In the genomic region with DNA sequence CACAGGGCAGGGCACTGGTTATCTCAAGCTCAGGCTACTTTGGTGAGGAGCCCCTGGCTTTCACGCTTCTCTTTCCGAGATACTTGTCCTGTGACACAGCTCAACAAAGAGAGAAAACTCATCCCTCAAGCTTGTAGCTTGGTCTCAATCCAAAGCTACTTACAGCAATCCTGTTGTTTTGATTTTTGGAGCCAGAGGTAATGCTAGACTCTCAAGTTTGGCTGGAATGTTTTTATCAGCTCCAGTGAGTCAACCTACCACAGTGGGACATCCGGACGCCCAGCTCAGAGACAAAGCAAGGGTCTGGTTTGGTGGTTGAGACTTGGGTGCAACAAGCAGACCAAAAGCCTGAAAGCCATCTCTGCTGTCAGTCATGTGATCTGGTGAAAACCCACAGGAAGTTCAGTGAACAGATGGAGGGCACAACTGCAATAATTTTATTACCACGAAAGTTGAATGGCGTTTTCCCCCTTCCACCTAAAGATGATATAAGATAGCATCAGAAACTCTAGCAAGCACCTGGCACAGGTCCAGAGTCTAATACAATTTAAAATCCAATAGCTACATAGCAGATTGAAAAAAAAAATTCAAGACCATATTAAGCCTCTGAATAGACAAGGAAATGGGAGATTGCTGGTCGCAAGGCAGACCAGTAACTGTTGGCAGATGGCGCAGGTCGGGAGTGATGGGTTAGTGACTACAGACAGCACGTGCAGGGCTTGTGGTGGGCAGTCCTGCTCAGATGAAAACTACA, we compare ENCODE assay signal across 8 cellular contexts.
DNase-seq lines count a peak whose midpoint lies in the region; ATAC-seq and TF ChIP-seq lines count a peak whose summit lies in the region.

No MANE protein-coding gene starts in this region.

- 61 to 72% (median 67%) methylated on average over 10 of the region's 10 CpGs for WGBS in heart left ventricle, 4 donors

- H3K27me3 ChIP-seq in heart left ventricle: no peaks in the 10 kb centered on the region
- no peaks in the 10 kb centered on the region for H3K27me3 ChIP-seq in left ventricle myocardium inferior (ENCODE audit: low read depth)
- no peaks in the 10 kb centered on the region for H3K27me3 ChIP-seq in uterus

- H3K27ac Mint-ChIP-seq in T-cell: peak overlapping the region; percentile 25 to 32

- intact Hi-C loops in heart left ventricle (cut with DNase I) (no loop called here), left ventricle myocardium inferior (cut with micrococcal nuclease) (no loop called here), uterus (cut with DNase I; ENCODE audit: low total_unique reads) (no loop called here)

- peak overlapping the region; percentile 28 to 68 (median 46) for H3K4me3 Mint-ChIP-seq in T-cell

- H3K36me3 ChIP-seq in heart left ventricle (no peaks in the 10 kb centered on the region), left ventricle myocardium inferior (no peaks in the 10 kb centered on the region), uterus (no peaks in the 10 kb centered on the region)

- POLR2A ChIA-PET in T-cell (lab: Charles Lee): no interaction called here

- peaks cover 33 to 48% (median 40%) of the 10 kb centered on the region in 3 donors for H3K4me1 Mint-ChIP-seq in T-cell

- no peaks in the 10 kb centered on the region for H3K9me3 Mint-ChIP-seq in T-cell

- H3K27ac ChIP-seq in heart left ventricle (peak overlapping the region in 3 of 12 donors; percentile 11 to 47 (median 40)), left ventricle myocardium inferior (replicated peaks) (no peak overlapping the region), uterus (peak overlapping the region; percentile 69 to 77)

- H3K4me3 ChIP-seq in heart left ventricle (no peak overlapping the region), left ventricle myocardium inferior (no peak overlapping the region), uterus (no peak overlapping the region)

- H3K9me3 ChIP-seq in heart left ventricle (no peaks in the 10 kb centered on the region), left ventricle myocardium inferior (replicated peaks) (no peaks in the 10 kb centered on the region), uterus (no peaks in the 10 kb centered on the region)

- no peaks in the 10 kb centered on the region for H3K27me3 Mint-ChIP-seq in T-cell

- H3K36me3 Mint-ChIP-seq in T-cell: peaks cover 17% of the 10 kb centered on the region

- TF ChIP-seq CTCF in heart left ventricle (IDR thresholded peaks at IDR 0.05): no peak
- TF ChIP-seq CTCF in left ventricle myocardium inferior (IDR thresholded peaks at IDR 0.05; ENCODE audit: borderline replicate concordance): no peak
- no peak for TF ChIP-seq CTCF in uterus (IDR thresholded peaks at IDR 0.05)

- no peak for DNase-seq in heart left ventricle
- DNase-seq in left ventricle myocardium inferior: no peak
- DNase-seq in T-cell: peak in 20 of 34 experiments; percentile 5 to 48 (median 21)
- DNase-seq in glomerular visceral epithelial cell (ENCODE audit: extremely low spot score): peak; percentile 83
- peak in 1 of 2 donors; percentile 44 for DNase-seq in uterus
- no peak for DNase-seq in NCI-H526 (lab: John Stamatoyannopoulos, UW)

- no peak for TF ChIP-seq POLR2A in heart left ventricle (IDR thresholded peaks at IDR 0.05)
- TF ChIP-seq POLR2A in uterus (IDR thresholded peaks at IDR 0.05): no peak

- H3K4me1 ChIP-seq in heart left ventricle (peaks cover 0 to 34% (median 15%) of the 10 kb centered on the region in 12 donors), left ventricle myocardium inferior (peaks cover 23% of the 10 kb centered on the region), uterus (no peaks in the 10 kb centered on the region)

- ATAC-seq in heart left ventricle (peak in 3 of 4 donors; percentile 11 to 28 (median 12)), T-cell (replicated peaks in 1 of 4) (peak; percentile 43 to 74 (median 60)), GM18517 (IDR thresholded peaks at IDR 0.05; ENCODE audit: unreplicated experiment) (no peak), GM18909 (IDR thresholded peaks at IDR 0.05; ENCODE audit: poor library complexity, unreplicated experiment) (no peak)

- CTCF ChIA-PET in T-cell (lab: Charles Lee): no interaction called here

Comparison
In these comparisons a context has a peak if more than half of its experiments do, and no peak if none do; other contexts are left out.
1. ATAC-seq: peak in heart left ventricle (3 of 4) and T-cell (4 of 4); none in GM18517 (single experiment) and GM18909 (single experiment).
2. DNase-seq: peak in T-cell (20 of 34) and glomerular visceral epithelial cell (single experiment); none in heart left ventricle (0 of 5), left ventricle myocardium inferior (single experiment) and NCI-H526 (0 of 2).